13 cellular contexts compared by ENCODE assay signal in the genomic region with DNA sequence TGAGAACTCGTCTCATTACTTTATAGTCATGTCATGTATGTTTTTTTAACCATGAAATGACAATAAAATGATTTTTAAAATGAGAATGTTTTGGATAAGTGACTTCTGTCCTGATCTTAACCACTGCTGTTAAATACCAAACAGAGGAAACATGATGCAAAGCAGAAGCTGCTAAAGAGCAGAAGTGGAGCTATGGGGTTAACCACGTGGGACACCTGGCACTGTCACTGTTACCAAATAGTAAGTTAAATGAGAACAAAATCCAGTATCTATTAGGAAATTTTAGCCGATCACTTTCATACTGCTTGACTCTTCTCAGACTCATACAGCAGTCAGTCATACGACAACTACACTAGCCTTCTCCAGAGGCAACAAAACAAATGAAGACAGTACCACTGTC.
A peak's percentile ranks its signal among the peaks of the same experiment; 100 is the strongest.
DNase-seq lines count a peak whose midpoint lies in the region; ATAC-seq, FAIRE-seq and TF ChIP-seq lines count a peak whose summit lies in the region.
"Had no signal": no experiment of that assay in that cellular context is flagged by ENCODE, and none has a peak within 500 bp of the region (broad histone marks: within the 10 kb centered on the region; RNA-seq: fewer than 3 reads in every experiment).

No MANE protein-coding gene starts in this region.

- H3K36me3 ChIP-seq in right atrium auricular region = peaks cover 8% of the 10 kb centered on the region

- no peaks in the 10 kb centered on the region for H3K9me3 Mint-ChIP-seq in progenitor cell of endocrine pancreas (ENCODE audit: low read depth)
- no peaks in the 10 kb centered on the region for H3K9me3 Mint-ChIP-seq in activated naive CD4-positive, alpha-beta T cell treated with anti-CD3 and anti-CD28 coated beads for 36 hours
- H3K9me3 Mint-ChIP-seq: CD8-positive, alpha-beta memory T cell; endodermal cell had no signal

- H3K4me1 ChIP-seq in right atrium auricular region = no peaks in the 10 kb centered on the region

- no peak overlapping the region for H3K4me3 ChIP-seq in right atrium auricular region
- H3K4me3 ChIP-seq: SK-N-MC, transverse colon had no signal

- intact Hi-C loops in activated naive CD4-positive, alpha-beta T cell treated with anti-CD3 and anti-CD28 coated beads for 36 hours (cut with micrococcal nuclease) = no loop called here

- CTCF ChIA-PET in activated naive CD4-positive, alpha-beta T cell treated with anti-CD3 and anti-CD28 coated beads for 36 hours (lab: Charles Lee) = no interaction called here

- ATAC-seq in GM18517 (IDR thresholded peaks at IDR 0.05; ENCODE audit: unreplicated experiment) = peak; percentile 75
- ATAC-seq in GM21526 (IDR thresholded peaks at IDR 0.05; ENCODE audit: low FRiP score, unreplicated experiment) = peak; percentile 69
- ATAC-seq in HG03135 (IDR thresholded peaks at IDR 0.05; ENCODE audit: unreplicated experiment) = peak; percentile 80

- no peaks in the 10 kb centered on the region for H3K27me3 Mint-ChIP-seq in progenitor cell of endocrine pancreas
- H3K27me3 Mint-ChIP-seq in activated naive CD4-positive, alpha-beta T cell treated with anti-CD3 and anti-CD28 coated beads for 36 hours (ENCODE audit: low read depth) = no peaks in the 10 kb centered on the region
- H3K27me3 Mint-ChIP-seq: CD8-positive, alpha-beta memory T cell had no signal

- H3K27me3 ChIP-seq in right atrium auricular region = no peaks in the 10 kb centered on the region
- H3K27me3 ChIP-seq: transverse colon had no signal

- TF ChIP-seq CTCF in right atrium auricular region (IDR thresholded peaks at IDR 0.05) (no peak), progenitor cell of endocrine pancreas (IDR thresholded peaks at IDR 0.05; ENCODE audit: unreplicated experiment) (no peak)

- H3K36me3 Mint-ChIP-seq in progenitor cell of endocrine pancreas (ENCODE audit: insufficient read depth) = peaks cover 11% of the 10 kb centered on the region
- H3K36me3 Mint-ChIP-seq in activated naive CD4-positive, alpha-beta T cell treated with anti-CD3 and anti-CD28 coated beads for 36 hours (ENCODE audit: low read depth) = peaks cover 5% of the 10 kb centered on the region

- H3K9me3 ChIP-seq in right atrium auricular region = no peaks in the 10 kb centered on the region
- H3K9me3 ChIP-seq: transverse colon had no signal

- peaks cover 5% of the 10 kb centered on the region for H3K4me1 Mint-ChIP-seq in progenitor cell of endocrine pancreas (ENCODE audit: low read depth)
- no peaks in the 10 kb centered on the region for H3K4me1 Mint-ChIP-seq in activated naive CD4-positive, alpha-beta T cell treated with anti-CD3 and anti-CD28 coated beads for 36 hours (ENCODE audit: low read depth)
- H3K4me1 Mint-ChIP-seq: CD8-positive, alpha-beta memory T cell; endodermal cell had no signal

- FAIRE-seq in GM12892 (lab: Jason Lieb, UNC) = no peak
- FAIRE-seq: HTR-8/SVneo had no signal

- TF ChIP-seq POLR2A in Raji (IDR thresholded peaks at IDR 0.05; ENCODE audit: insufficient read depth, low read depth, low read length) = 0 out of 2 replicates have a peak, but pooled peaks have one; percentile 11
- TF ChIP-seq POLR2A in GM12892 (IDR thresholded peaks at IDR 0.05; ENCODE audit: low read depth, low read length) = no peak

- no peak overlapping the region for H3K27ac Mint-ChIP-seq in progenitor cell of endocrine pancreas
- no peak overlapping the region for H3K27ac Mint-ChIP-seq in activated naive CD4-positive, alpha-beta T cell treated with anti-CD3 and anti-CD28 coated beads for 36 hours
- H3K27ac Mint-ChIP-seq: CD8-positive, alpha-beta memory T cell; endodermal cell had no signal

- H3K4me3 Mint-ChIP-seq in progenitor cell of endocrine pancreas (ENCODE audit: low read depth) = no peak overlapping the region
- no peak overlapping the region for H3K4me3 Mint-ChIP-seq in activated naive CD4-positive, alpha-beta T cell treated with anti-CD3 and anti-CD28 coated beads for 36 hours
- H3K4me3 Mint-ChIP-seq: CD8-positive, alpha-beta memory T cell; endodermal cell had no signal

- DNase-seq in right atrium auricular region (ENCODE audit: low spot score) (no peak), progenitor cell of endocrine pancreas (ENCODE audit: low spot score, unreplicated experiment) (no peak), GM12892 (ENCODE audit: insufficient read length) (no peak)
- no peak for DNase-seq in activated naive CD4-positive, alpha-beta T cell treated with anti-CD3 and anti-CD28 coated beads for 36 hours
- DNase-seq: CD8-positive, alpha-beta memory T cell; endodermal cell; transverse colon had no signal

- H3K27ac ChIP-seq in right atrium auricular region = no peak overlapping the region
- H3K27ac ChIP-seq: SK-N-MC, transverse colon had no signal
